ENCODE assay signal across 10 cellular contexts in genomic region chr12:104280703-104281458, GRCh38. TPM values are rescaled to one million over a fixed set of nuclear protein-coding genes. Genes with fewer than 3 reads are reported as not detected.
DNase-seq lines count a peak whose midpoint lies in the region; ATAC-seq and TF ChIP-seq lines count a peak whose summit lies in the region.
"Had no signal": no experiment of that assay in that cellular context is flagged by ENCODE, and none has a peak within 500 bp of the region (broad histone marks: within the 10 kb centered on the region; RNA-seq: fewer than 3 reads in every experiment).

No MANE protein-coding gene starts in this region.

- POLR2A ChIA-PET in BJ (lab: Charles Lee): no interaction called here

- H3K9me3 Mint-ChIP-seq in GM23338: no peaks in the 10 kb centered on the region

- TF ChIP-seq POLR2A in adrenal gland (IDR thresholded peaks at IDR 0.05): peak in 1 of 2 donors; percentile 67

- ATAC-seq in HG02884 (IDR thresholded peaks at IDR 0.05; ENCODE audit: unreplicated experiment): no peak
- no peak for ATAC-seq in GM23338

- no peaks in the 10 kb centered on the region for H3K27me3 Mint-ChIP-seq in GM23338 (ENCODE audit: insufficient read depth, low read depth, poor library complexity)
- H3K27me3 Mint-ChIP-seq: activated naive CD8-positive, alpha-beta T cell had no signal

- H4K20me1 ChIP-seq in GM23338 (replicated peaks; ENCODE audit: insufficient read depth): no peaks in the 10 kb centered on the region

- H3K27ac ChIP-seq in adrenal gland (peak overlapping the region; percentile 71 to 89 (median 81)), GM23338 (ENCODE audit: low read depth) (no peak overlapping the region)

- no peaks in the 10 kb centered on the region for H3F3A ChIP-seq in GM23338 (replicated peaks; ENCODE audit: low read depth)

- no peaks in the 10 kb centered on the region for H3K27me3 ChIP-seq in BJ (ENCODE audit: control insufficient read depth, insufficient read depth, low read length)
- H3K27me3 ChIP-seq in adrenal gland: no peaks in the 10 kb centered on the region
- no peaks in the 10 kb centered on the region for H3K27me3 ChIP-seq in GM23338 (ENCODE audit: insufficient read depth)

- no peaks in the 10 kb centered on the region for H3K9me3 ChIP-seq in adrenal gland (replicated peaks in 1 of 3)

- H3K4me2 ChIP-seq in GM23338: no peak overlapping the region

- H3K4me3 Mint-ChIP-seq in GM23338: no peak overlapping the region
- H3K4me3 Mint-ChIP-seq: activated naive CD8-positive, alpha-beta T cell had no signal

- DNase-seq in BJ (ENCODE audit: low read depth) (peak; percentile 91), Kasumi-1 (lab: John Stamatoyannopoulos, UW) (peak; percentile 46), adrenal gland (peak in 6 of 7 donors; percentile 66 to 77 (median 70)), kidney tubule cell (ENCODE audit: low spot score) (peak; percentile 97), NCI-H1048 (lab: John Stamatoyannopoulos, UW) (no peak), GM23338 (ENCODE audit: low spot score) (no peak)
- DNase-seq in stimulated activated CD4-positive, alpha-beta T cell treated with anti-CD3 and anti-CD28 coated beads, Interleukin-4, amount 100 ng/mL, for 24 hours: no peak
- DNase-seq: NCI-H2081 treated with DMSO at 0.1 percent for 48 hours had no signal

- H2AFZ ChIP-seq in GM23338: no peak overlapping the region

- intact Hi-C loops in adrenal gland (cut with DNase I): no loop called here

- TF ChIP-seq CTCF in BJ (IDR thresholded peaks at IDR 0.05; ENCODE audit: insufficient read depth, low read depth, low read length): no peak
- TF ChIP-seq CTCF in adrenal gland (IDR thresholded peaks at IDR 0.05): no peak
- no peak for TF ChIP-seq CTCF in GM23338 (conservative IDR thresholded peaks at IDR 0.05; ENCODE audit: low read depth in 2 of 2)

- CTCF ChIA-PET in BJ (lab: Yijun Ruan, JAX): interaction anchor here (1.2 kb wide), 1 partner anchor 17 kb away, joined by 3 read pairs; no protein-coding TSS in a partner anchor

- H3K36me3 ChIP-seq in BJ (ENCODE audit: control insufficient read depth, insufficient read depth, low read length): no peaks in the 10 kb centered on the region
- H3K36me3 ChIP-seq in adrenal gland (replicated peaks in 1 of 2): no peaks in the 10 kb centered on the region
- no peaks in the 10 kb centered on the region for H3K36me3 ChIP-seq in GM23338 (ENCODE audit: insufficient read depth)

- no peaks in the 10 kb centered on the region for H3K9me2 ChIP-seq in GM23338 (ENCODE audit: insufficient read depth)

- WGBS in adrenal gland, 4 donors: 57 to 69% (median 64%) methylated on average over 2 to 4 of the region's 4 CpGs

- H3K4me3 ChIP-seq in BJ (ENCODE audit: low read depth, low read length) (no peak overlapping the region), adrenal gland (peak overlapping the region in 1 of 4 donors; percentile 31), GM23338 (no peak overlapping the region)

- H3K36me3 Mint-ChIP-seq in GM23338 (ENCODE audit: low read depth): no peaks in the 10 kb centered on the region
- H3K36me3 Mint-ChIP-seq: activated naive CD8-positive, alpha-beta T cell had no signal

- H3K79me2 ChIP-seq in GM23338 (replicated peaks; ENCODE audit: insufficient read depth): no peaks in the 10 kb centered on the region

- no peak overlapping the region for H3K27ac Mint-ChIP-seq in GM23338
- H3K27ac Mint-ChIP-seq: activated naive CD8-positive, alpha-beta T cell had no signal

- H3K4me1 Mint-ChIP-seq in GM23338: peaks cover 10% of the 10 kb centered on the region

- H3K4me1 ChIP-seq in adrenal gland (replicated peaks in 1 of 2) (peaks cover 13 to 56% of the 10 kb centered on the region in 2 donors), GM23338 (ENCODE audit: insufficient read depth) (peaks cover 2% of the 10 kb centered on the region)

TF ChIP-seq in GM23338, 12 proteins besides CTCF, POLR2A, EP300 and RAD21:
- no peak for TF ChIP-seq STAT1 (IDR thresholded peaks at IDR 0.05; ENCODE audit: unreplicated experiment)
- no peak for TF ChIP-seq JUNB (IDR thresholded peaks at IDR 0.05; ENCODE audit: unreplicated experiment)
- TF ChIP-seq NANOG (IDR thresholded peaks at IDR 0.05; ENCODE audit: borderline replicate concordance): no peak

RNA-seq across cellular contexts. Expression of gene EID3, which starts 22.7 kb away (rescaled TPM):
- polyA plus RNA-seq in BJ (2011; rRNA removed) (2.0 and 2.5 TPM in 2 replicates), adrenal gland (1 to 10 TPM; 1.5 to 8.1 (median 4.4) TPM), GM23338 (2016; fragmentation: Nextera tagmentation; extraction: Ambion mirVana) (3.3 and 3.9 TPM in 2 replicates)
- polyA minus RNA-seq in BJ (2011; rRNA and poly(A)+ RNA removed): 7.5 and 11.5 TPM in 2 replicates
- 10 to 100 TPM in 3 of 8 donors, 1 to 10 TPM in 5; 2.9 to 20.3 (median 5.4) TPM for total RNA-seq in adrenal gland
- total RNA-seq in GM23338 (2014; rRNA removed; shearing (Covaris generic)): 3.4 and 8.8 TPM in 2 replicates

Comparison
In these comparisons a context has a peak if more than half of its experiments do, and no peak if none do; other contexts are left out.
1. DNase-seq: peak in BJ (single experiment), Kasumi-1 (2 of 2), adrenal gland (6 of 7) and kidney tubule cell (single experiment); none in stimulated activated CD4-positive, alpha-beta T cell treated with anti-CD3 and anti-CD28 coated beads, Interleukin-4, amount 100 ng/mL, for 24 hours (single experiment), NCI-H1048 (single experiment) and GM23338 (single experiment).